Comparison of ENCODE assay signal across 1 cellular context in the genomic region with DNA sequence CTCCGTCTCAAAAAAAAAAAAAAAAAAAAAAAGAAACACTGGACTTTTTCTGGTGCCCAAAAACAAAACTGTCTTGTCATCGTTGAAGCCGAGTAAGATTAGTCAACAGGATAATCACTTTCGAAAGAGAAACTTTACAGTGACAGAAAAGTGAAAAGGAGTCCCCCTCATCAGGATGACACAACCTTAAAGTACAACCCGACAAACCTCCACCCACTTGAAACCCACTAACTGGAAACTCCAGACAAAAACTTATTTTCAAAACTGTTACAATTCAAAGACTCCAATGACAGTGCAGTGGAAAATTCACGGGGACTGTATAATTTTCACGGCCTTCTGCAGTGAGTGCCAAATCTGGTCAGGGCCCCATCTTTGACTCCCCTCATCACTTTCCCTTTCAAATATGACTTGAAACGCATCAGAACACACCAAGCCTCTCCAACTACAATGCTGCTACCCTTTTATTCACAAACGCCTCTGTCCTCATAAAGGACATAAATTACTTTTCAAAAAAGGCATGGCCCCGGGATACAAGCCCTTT.
TF ChIP-seq lines count a peak whose summit lies in the region.

No MANE protein-coding gene starts in this region.

TF ChIP-seq in GM23338, 12 proteins besides CTCF, POLR2A, EP300 and RAD21 (continued from another document):
- TF ChIP-seq, protein P1, sequence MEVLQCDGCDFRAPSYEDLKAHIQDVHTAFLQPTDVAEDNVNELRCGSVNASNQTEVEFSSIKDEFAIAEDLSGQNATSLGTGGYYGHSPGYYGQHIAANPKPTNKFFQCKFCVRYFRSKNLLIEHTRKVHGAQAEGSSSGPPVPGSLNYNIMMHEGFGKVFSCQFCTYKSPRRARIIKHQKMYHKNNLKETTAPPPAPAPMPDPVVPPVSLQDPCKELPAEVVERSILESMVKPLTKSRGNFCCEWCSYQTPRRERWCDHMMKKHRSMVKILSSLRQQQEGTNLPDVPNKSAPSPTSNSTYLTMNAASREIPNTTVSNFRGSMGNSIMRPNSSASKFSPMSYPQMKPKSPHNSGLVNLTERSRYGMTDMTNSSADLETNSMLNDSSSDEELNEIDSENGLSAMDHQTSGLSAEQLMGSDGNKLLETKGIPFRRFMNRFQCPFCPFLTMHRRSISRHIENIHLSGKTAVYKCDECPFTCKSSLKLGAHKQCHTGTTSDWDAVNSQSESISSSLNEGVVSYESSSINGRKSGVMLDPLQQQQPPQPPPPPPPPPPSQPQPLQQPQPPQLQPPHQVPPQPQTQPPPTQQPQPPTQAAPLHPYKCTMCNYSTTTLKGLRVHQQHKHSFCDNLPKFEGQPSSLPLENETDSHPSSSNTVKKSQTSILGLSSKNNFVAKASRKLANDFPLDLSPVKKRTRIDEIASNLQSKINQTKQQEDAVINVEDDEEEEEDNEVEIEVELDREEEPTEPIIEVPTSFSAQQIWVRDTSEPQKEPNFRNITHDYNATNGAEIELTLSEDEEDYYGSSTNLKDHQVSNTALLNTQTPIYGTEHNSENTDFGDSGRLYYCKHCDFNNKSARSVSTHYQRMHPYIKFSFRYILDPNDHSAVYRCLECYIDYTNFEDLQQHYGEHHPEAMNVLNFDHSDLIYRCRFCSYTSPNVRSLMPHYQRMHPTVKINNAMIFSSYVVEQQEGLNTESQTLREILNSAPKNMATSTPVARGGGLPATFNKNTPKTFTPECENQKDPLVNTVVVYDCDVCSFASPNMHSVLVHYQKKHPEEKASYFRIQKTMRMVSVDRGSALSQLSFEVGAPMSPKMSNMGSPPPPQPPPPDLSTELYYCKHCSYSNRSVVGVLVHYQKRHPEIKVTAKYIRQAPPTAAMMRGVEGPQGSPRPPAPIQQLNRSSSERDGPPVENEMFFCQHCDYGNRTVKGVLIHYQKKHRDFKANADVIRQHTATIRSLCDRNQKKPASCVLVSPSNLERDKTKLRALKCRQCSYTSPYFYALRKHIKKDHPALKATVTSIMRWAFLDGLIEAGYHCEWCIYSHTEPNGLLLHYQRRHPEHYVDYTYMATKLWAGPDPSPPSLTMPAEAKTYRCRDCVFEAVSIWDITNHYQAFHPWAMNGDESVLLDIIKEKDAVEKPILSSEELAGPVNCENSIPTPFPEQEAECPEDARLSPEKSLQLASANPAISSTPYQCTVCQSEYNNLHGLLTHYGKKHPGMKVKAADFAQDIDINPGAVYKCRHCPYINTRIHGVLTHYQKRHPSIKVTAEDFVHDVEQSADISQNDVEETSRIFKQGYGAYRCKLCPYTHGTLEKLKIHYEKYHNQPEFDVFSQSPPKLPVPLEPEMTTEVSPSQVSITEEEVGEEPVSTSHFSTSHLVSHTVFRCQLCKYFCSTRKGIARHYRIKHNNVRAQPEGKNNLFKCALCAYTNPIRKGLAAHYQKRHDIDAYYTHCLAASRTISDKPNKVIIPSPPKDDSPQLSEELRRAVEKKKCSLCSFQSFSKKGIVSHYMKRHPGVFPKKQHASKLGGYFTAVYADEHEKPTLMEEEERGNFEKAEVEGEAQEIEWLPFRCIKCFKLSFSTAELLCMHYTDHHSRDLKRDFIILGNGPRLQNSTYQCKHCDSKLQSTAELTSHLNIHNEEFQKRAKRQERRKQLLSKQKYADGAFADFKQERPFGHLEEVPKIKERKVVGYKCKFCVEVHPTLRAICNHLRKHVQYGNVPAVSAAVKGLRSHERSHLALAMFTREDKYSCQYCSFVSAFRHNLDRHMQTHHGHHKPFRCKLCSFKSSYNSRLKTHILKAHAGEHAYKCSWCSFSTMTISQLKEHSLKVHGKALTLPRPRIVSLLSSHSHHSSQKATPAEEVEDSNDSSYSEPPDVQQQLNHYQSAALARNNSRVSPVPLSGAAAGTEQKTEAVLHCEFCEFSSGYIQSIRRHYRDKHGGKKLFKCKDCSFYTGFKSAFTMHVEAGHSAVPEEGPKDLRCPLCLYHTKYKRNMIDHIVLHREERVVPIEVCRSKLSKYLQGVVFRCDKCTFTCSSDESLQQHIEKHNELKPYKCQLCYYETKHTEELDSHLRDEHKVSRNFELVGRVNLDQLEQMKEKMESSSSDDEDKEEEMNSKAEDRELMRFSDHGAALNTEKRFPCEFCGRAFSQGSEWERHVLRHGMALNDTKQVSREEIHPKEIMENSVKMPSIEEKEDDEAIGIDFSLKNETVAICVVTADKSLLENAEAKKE (CRISPR knock-in tag; IDR thresholded peaks at IDR 0.05): no peak
- TF ChIP-seq, protein P2, sequence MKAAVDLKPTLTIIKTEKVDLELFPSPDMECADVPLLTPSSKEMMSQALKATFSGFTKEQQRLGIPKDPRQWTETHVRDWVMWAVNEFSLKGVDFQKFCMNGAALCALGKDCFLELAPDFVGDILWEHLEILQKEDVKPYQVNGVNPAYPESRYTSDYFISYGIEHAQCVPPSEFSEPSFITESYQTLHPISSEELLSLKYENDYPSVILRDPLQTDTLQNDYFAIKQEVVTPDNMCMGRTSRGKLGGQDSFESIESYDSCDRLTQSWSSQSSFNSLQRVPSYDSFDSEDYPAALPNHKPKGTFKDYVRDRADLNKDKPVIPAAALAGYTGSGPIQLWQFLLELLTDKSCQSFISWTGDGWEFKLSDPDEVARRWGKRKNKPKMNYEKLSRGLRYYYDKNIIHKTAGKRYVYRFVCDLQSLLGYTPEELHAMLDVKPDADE (IDR thresholded peaks at IDR 0.05): no peak
- TF ChIP-seq STAT1 (IDR thresholded peaks at IDR 0.05; ENCODE audit: unreplicated experiment): no peak
- no peak for TF ChIP-seq CREB1 (CRISPR knock-in tag; IDR thresholded peaks at IDR 0.05; ENCODE audit: low read depth)
- no peak for TF ChIP-seq REST (IDR thresholded peaks at IDR 0.05; ENCODE audit: unreplicated experiment)
